In the genomic region with DNA sequence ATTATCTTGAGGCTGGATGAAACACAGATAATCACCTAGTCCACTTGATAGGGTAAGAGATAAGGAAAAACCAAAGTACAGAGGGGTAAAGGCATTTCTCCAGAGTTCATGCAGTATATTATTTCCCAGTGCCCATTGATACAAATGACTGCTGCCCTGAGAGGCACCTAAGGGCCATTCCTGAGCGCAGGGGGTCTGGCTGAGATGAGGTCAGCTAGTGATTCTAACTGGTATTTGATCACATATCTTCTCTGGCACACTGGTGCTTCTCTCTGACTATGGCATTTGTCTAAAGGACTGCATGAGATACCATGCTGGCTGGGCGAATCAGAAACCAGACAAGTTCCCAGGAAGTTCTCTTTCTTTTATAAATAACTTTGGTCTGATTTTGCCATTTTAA, we compare ENCODE assay signal across 18 cellular contexts.
DNase-seq lines count a peak whose midpoint lies in the region; ATAC-seq, FAIRE-seq and TF ChIP-seq lines count a peak whose summit lies in the region.
"Had no signal": no experiment of that assay in that cellular context is flagged by ENCODE, and none has a peak within 500 bp of the region (broad histone marks: within the 10 kb centered on the region; RNA-seq: fewer than 3 reads in every experiment).

No MANE protein-coding gene starts in this region.

- H3K9me3 ChIP-seq in IMR-90 (ENCODE audit: control insufficient read depth, insufficient read depth, low read length) (no peaks in the 10 kb centered on the region), prostate gland (no peaks in the 10 kb centered on the region), HepG2 (ENCODE audit: low read length) (no peaks in the 10 kb centered on the region), mammary epithelial cell (replicated peaks; ENCODE audit: insufficient read depth, low read length) (no peaks in the 10 kb centered on the region)
- H3K9me3 ChIP-seq: BLaER1 treated with 17β-estradiol and CSF1 and Interleukin-3, amounts not matched to agents 10 nM and 100 nM; HAP-1 had no signal

- dilution Hi-C loops in IMR-90 (cut with HindIII; ENCODE audit: low sequenced_read_pairs, unreplicated experiment) (no loop called here), mammary epithelial cell (cut with HindIII; ENCODE audit: low sequenced_read_pairs) (no loop called here)

- WGBS in IMR-90 (ENCODE audit: extremely low coverage in 2 of 2, insufficient read length in 1 of 2), 2 experiments: 100% methylated on average over 1 of the region's 2 CpGs; no CpG with 5 or more reads in 1 of the 2 experiments
- WGBS in prostate gland: 64% methylated on average over 2 of the region's 2 CpGs
- WGBS in HepG2 (ENCODE audit: low lambda C conversion rate): 98% methylated on average over 2 of the region's 2 CpGs
- 95% methylated on average over 2 of the region's 2 CpGs for WGBS in mammary epithelial cell (ENCODE audit: low coverage, missing lambda C conversion rate)

- H3K79me2 ChIP-seq in HepG2 (ENCODE audit: insufficient read depth, low read length) (no peaks in the 10 kb centered on the region), mammary epithelial cell (ENCODE audit: insufficient read depth, low read length) (peaks cover 9% of the 10 kb centered on the region)

- H3K18ac ChIP-seq in IMR-90 (ENCODE audit: low read depth, low read length): no peak overlapping the region

- ATAC-seq in IMR-90 (ENCODE audit: low read depth) (0 out of 2 replicates have a peak, but pooled peaks have one; percentile 16), HepG2 (no peak)

- BruUV-seq in IMR-90 (replicated peaks; lab: Mats Ljungman, UMichigan): no TSS peak
- no TSS peak for BruUV-seq in HepG2 (replicated peaks; lab: Mats Ljungman, UMichigan)
- no TSS peak for BruUV-seq in mammary epithelial cell (replicated peaks; lab: Mats Ljungman, UMichigan)

- H3K9me1 ChIP-seq in IMR-90 (ENCODE audit: insufficient read depth, low read length): peaks cover 28% of the 10 kb centered on the region

- 0 out of 2 replicates have a peak overlapping the region, but pooled peaks have one; percentile 4 for H3K14ac ChIP-seq in IMR-90 (replicated peaks; ENCODE audit: low read depth, low read length)

- H2BK120ac ChIP-seq in IMR-90 (ENCODE audit: low read depth, low read length): no peak overlapping the region

- in situ Hi-C loops in IMR-90 (cut with MboI; ENCODE audit: low sequenced_read_pairs) (loop anchor here (10.0 to 25.0 kb wide), 2 partner anchors 263 to 671 kb away; no protein-coding TSS in a partner anchor), HepG2 (cut with HindIII; ENCODE audit: extremely low pct_ligation_motif_present, low pct_unique_long_range_greater_than_20kb) (loop anchor here (10.0 kb wide), 1 partner anchor 263 kb away; no protein-coding TSS in a partner anchor), mammary epithelial cell (cut with MboI; ENCODE audit: low sequenced_read_pairs in 2 of 2) (loop anchor here in 1 of 2 donors (10.0 kb wide), 1 partner anchor 263 kb away; no protein-coding TSS in a partner anchor)

- DNase-seq in EH (ENCODE audit: low read depth) (peak; percentile 52), IMR-90 (no peak), prostate gland (ENCODE audit: low spot score) (no peak), HepG2 (ENCODE audit: low spot score) (no peak), mammary epithelial cell (no peak), NOMO-1 treated with dmso at 0.1 percent for 144 hours (lab: John Stamatoyannopoulos, UW; ENCODE audit: unreplicated experiment) (no peak)
- DNase-seq: CD8-positive, alpha-beta memory T cell; COR-L47; DMS 273 treated with DMSO at 0.1 percent for 48 hours; DMS53; DND-41; GDM1; GM23248 had no signal

- H3K9ac ChIP-seq in IMR-90 (ENCODE audit: low read depth, low read length) (no peak overlapping the region), HepG2 (ENCODE audit: insufficient read depth, low read depth, low read length) (no peak overlapping the region), mammary epithelial cell (ENCODE audit: insufficient read depth, low read length) (no peak overlapping the region)
- H3K9ac ChIP-seq: BLaER1 treated with 17β-estradiol and CSF1 and Interleukin-3, amounts not matched to agents 10 nM and 100 nM; GM23248 had no signal

- H3K4me3 ChIP-seq in IMR-90 (ENCODE audit: insufficient read depth, low read depth, low read length) (no peak overlapping the region), prostate gland (no peak overlapping the region), HepG2 (replicated peaks in 1 of 3; ENCODE audit: insufficient read depth in 1 of 3, low read depth in 2 of 3, low read length in 3 of 3) (no peak overlapping the region), mammary epithelial cell (replicated peaks in 1 of 3; ENCODE audit: insufficient read depth in 1 of 3, low read depth in 2 of 3, low read length in 3 of 3) (no peak overlapping the region)
- H3K4me3 ChIP-seq: BLaER1 treated with 17β-estradiol and CSF1 and Interleukin-3, amounts not matched to agents 10 nM and 100 nM; GM23248; HAP-1 had no signal

- FAIRE-seq in HepG2 (lab: Jason Lieb, UNC): no peak
- FAIRE-seq: GM12892, GM18507 had no signal

- H3K4me1 ChIP-seq in IMR-90 (ENCODE audit: control insufficient read depth, insufficient read depth, low read length) (peaks cover 14% of the 10 kb centered on the region), prostate gland (replicated peaks) (peaks cover 3% of the 10 kb centered on the region), HepG2 (ENCODE audit: insufficient read depth, low read length) (peaks cover 12% of the 10 kb centered on the region), mammary epithelial cell (ENCODE audit: insufficient read depth, low read length) (peaks cover 25% of the 10 kb centered on the region)
- H3K4me1 ChIP-seq: BLaER1 treated with 17β-estradiol and CSF1 and Interleukin-3, amounts not matched to agents 10 nM and 100 nM; HAP-1 had no signal

- H4K8ac ChIP-seq in IMR-90 (ENCODE audit: low read depth in 2 of 2, low read length in 2 of 2): no peak overlapping the region; a peak in 1 of 4 replicates

- no peak overlapping the region for H4K91ac ChIP-seq in IMR-90 (ENCODE audit: insufficient read depth, low read depth, low read length)

- peaks cover 50% of the 10 kb centered on the region for H3K36me3 ChIP-seq in IMR-90 (ENCODE audit: control insufficient read depth, insufficient read depth, low read length)
- no peaks in the 10 kb centered on the region for H3K36me3 ChIP-seq in prostate gland
- H3K36me3 ChIP-seq in HepG2 (replicated peaks in 1 of 2; ENCODE audit: control insufficient read depth in 1 of 2, insufficient read depth in 2 of 2, low read length in 2 of 2): peaks cover 36 to 72% of the 10 kb centered on the region in 2 experiments
- peaks cover 21% of the 10 kb centered on the region for H3K36me3 ChIP-seq in mammary epithelial cell (ENCODE audit: insufficient read depth, low read length)

- intact Hi-C loops in IMR-90 (cut with micrococcal nuclease) (no loop called here), prostate gland (cut with DNase I) (no loop called here), HepG2 (cut with micrococcal nuclease; ENCODE audit: unreplicated experiment) (no loop called here), mammary epithelial cell (cut with micrococcal nuclease) (loop anchor here (10.0 kb wide), 1 partner anchor 663 kb away; no protein-coding TSS in a partner anchor)

- H4K5ac ChIP-seq in IMR-90 (ENCODE audit: low read depth, low read length): no peak overlapping the region

- no peak overlapping the region for H3K4me2 ChIP-seq in IMR-90 (ENCODE audit: low read depth, low read length)
- H3K4me2 ChIP-seq in HepG2 (ENCODE audit: low read depth, low read length): no peak overlapping the region
- no peak overlapping the region for H3K4me2 ChIP-seq in mammary epithelial cell (ENCODE audit: insufficient read depth, low read depth, low read length)
- H3K4me2 ChIP-seq: BLaER1 treated with 17β-estradiol and CSF1 and Interleukin-3, amounts not matched to agents 10 nM and 100 nM had no signal

- H2AFZ ChIP-seq in IMR-90 (replicated peaks; ENCODE audit: low read length, poor library complexity): no peak overlapping the region
- H2AFZ ChIP-seq in HepG2 (ENCODE audit: low read length): no peak overlapping the region
- no peak overlapping the region for H2AFZ ChIP-seq in mammary epithelial cell (ENCODE audit: low read depth, low read length)
- H2AFZ ChIP-seq: GM23248 had no signal

- H4K20me1 ChIP-seq in IMR-90 (ENCODE audit: insufficient read depth, low read length) (peaks cover 5% of the 10 kb centered on the region; the same call in 1 of the 2 replicates), HepG2 (ENCODE audit: insufficient read depth, low read length) (no peaks in the 10 kb centered on the region), mammary epithelial cell (ENCODE audit: insufficient read depth, low read length) (no peaks in the 10 kb centered on the region)

- TF ChIP-seq EP300 in HepG2 (IDR thresholded peaks at IDR 0.05; ENCODE audit: low read depth in 2 of 2, low read length in 2 of 2) (no peak), HepG2 (CRISPR knock-in tag; IDR thresholded peaks at IDR 0.05; ENCODE audit: borderline replicate concordance) (no peak)

- TF ChIP-seq POLR2A in IMR-90 (IDR thresholded peaks at IDR 0.05; ENCODE audit: low read depth, low read length): no peak
- no peak for TF ChIP-seq POLR2A in prostate gland (IDR thresholded peaks at IDR 0.05)
- no peak for TF ChIP-seq POLR2A in HepG2 (IDR thresholded peaks at IDR 0.05; ENCODE audit: insufficient read depth in 1 of 2, low read depth in 2 of 2, low read length in 2 of 2)

- no peak overlapping the region for H2BK15ac ChIP-seq in IMR-90 (ENCODE audit: low read depth, low read length)

- H3K27ac ChIP-seq in IMR-90 (ENCODE audit: insufficient read depth, low read length) (no peak overlapping the region), VCaP (peak overlapping the region; percentile 95; the same call in 1 of the 2 replicates), prostate gland (peak overlapping the region; percentile 56 to 76), HepG2 (ENCODE audit: extremely low read length, insufficient read depth, low read length) (no peak overlapping the region), mammary epithelial cell (ENCODE audit: insufficient read depth, low read depth, low read length) (no peak overlapping the region)
- H3K27ac ChIP-seq: BLaER1 treated with 17β-estradiol and CSF1 and Interleukin-3, amounts not matched to agents 10 nM and 100 nM; GM23248 had no signal

- H3K27me3 ChIP-seq in IMR-90 (ENCODE audit: control insufficient read depth, insufficient read depth, low read length) (no peaks in the 10 kb centered on the region), prostate gland (replicated peaks; ENCODE audit: insufficient read depth) (no peaks in the 10 kb centered on the region), HepG2 (ENCODE audit: control insufficient read depth in 1 of 2, insufficient read depth in 2 of 2, low read length in 2 of 2) (no peaks in the 10 kb centered on the region), mammary epithelial cell (ENCODE audit: insufficient read depth, low read length) (no peaks in the 10 kb centered on the region)
- H3K27me3 ChIP-seq: BLaER1 treated with 17β-estradiol and CSF1 and Interleukin-3, amounts not matched to agents 10 nM and 100 nM had no signal

- no peak overlapping the region for H2BK20ac ChIP-seq in IMR-90 (ENCODE audit: low read depth, low read length)

- H3K23ac ChIP-seq in IMR-90 (ENCODE audit: low read depth, low read length): 0 out of 2 replicates have a peak overlapping the region, but pooled peaks have one; percentile 15

- CTCF ChIA-PET in IMR-90 (lab: Yijun Ruan, JAX): interaction anchor here (0.7 to 1.0 kb wide), 2 partner anchors 229 to 896 kb away, joined by 3 read pairs; no protein-coding TSS in a partner anchor
- CTCF ChIA-PET in HepG2 (lab: Yijun Ruan, JAX; ENCODE audit: low intra/inter-chr PET ratio, low total read pairs): no interaction called here
- CTCF ChIA-PET in mammary epithelial cell (lab: Charles Lee; ENCODE audit: low non-redundant PET): no interaction called here

- no peak overlapping the region for H2AK5ac ChIP-seq in IMR-90 (ENCODE audit: low read depth, low read length)

- H2BK5ac ChIP-seq in IMR-90 (ENCODE audit: low read depth, low read length, poor library complexity, severe bottlenecking): no peak overlapping the region

- H3K4ac ChIP-seq in IMR-90 (ENCODE audit: low read depth, low read length): no peak overlapping the region

- no peak overlapping the region for H2AK9ac ChIP-seq in IMR-90 (replicated peaks; ENCODE audit: low read depth, low read length, poor library complexity)

- POLR2A ChIA-PET in IMR-90 (lab: Charles Lee; ENCODE audit: unreplicated experiment) (no interaction called here), HepG2 (lab: Yijun Ruan, JAX) (no interaction called here)

- TF ChIP-seq RAD21 in IMR-90 (IDR thresholded peaks at IDR 0.05; ENCODE audit: low read length) (no peak), HepG2 (CRISPR knock-in tag; IDR thresholded peaks at IDR 0.05) (no peak)

- TF ChIP-seq CTCF in IMR-90 (conservative IDR thresholded peaks at IDR 0.05; ENCODE audit: low read depth, low read length) (no peak), VCaP (conservative IDR thresholded peaks at IDR 0.05) (no peak), prostate gland (IDR thresholded peaks at IDR 0.05) (no peak), HepG2 (CRISPR knock-in tag; IDR thresholded peaks at IDR 0.05) (no peak), mammary epithelial cell (conservative IDR thresholded peaks at IDR 0.05 in 1 of 2, IDR thresholded peaks at IDR 0.05 in 1 of 2; ENCODE audit: extremely low read depth in 1 of 2, insufficient read depth in 1 of 2, low read depth in 1 of 2, low read length in 2 of 2) (no peak)

- no peak overlapping the region for H3K56ac ChIP-seq in IMR-90 (ENCODE audit: extremely low read depth, insufficient read depth, low read length)

- H3K79me1 ChIP-seq in IMR-90 (ENCODE audit: low read depth in 1 of 2, low read length in 2 of 2): peaks cover 0 to 50% of the 10 kb centered on the region in 2 experiments; a peak in 3 of 4 replicates

Comparison
In these comparisons a context has a peak if more than half of its experiments do, and no peak if none do; other contexts are left out.
1. H3K27ac ChIP-seq: peak in VCaP (single experiment) and prostate gland (2 of 2); none in IMR-90 (single experiment), HepG2 (single experiment) and mammary epithelial cell (single experiment).